Comparison of ENCODE assay signal across 9 cellular contexts in genomic region chr9:5459289-5459829, GRCh38. TPM values are rescaled to one million over a fixed set of nuclear protein-coding genes. Genes with fewer than 3 reads are reported as not detected.
DNase-seq lines count a peak whose midpoint lies in the region; ATAC-seq and TF ChIP-seq lines count a peak whose summit lies in the region.
"Had no signal": no experiment of that assay in that cellular context is flagged by ENCODE, and none has a peak within 500 bp of the region (broad histone marks: within the 10 kb centered on the region; RNA-seq: fewer than 3 reads in every experiment).

No MANE protein-coding gene starts in this region.

- CTCF ChIA-PET in HEK293T (lab: Yijun Ruan, JAX), result no interaction called here

- no peak overlapping the region for H3K4me3 ChIP-seq in Karpas-422 (ENCODE audit: low read length)

- no peak overlapping the region for H3K4me2 ChIP-seq in Karpas-422 (ENCODE audit: low read depth, low read length, poor library complexity, severe bottlenecking)

- POLR2A ChIA-PET in HEK293T (lab: Yijun Ruan, JAX), result no interaction called here

- H3K79me2 ChIP-seq in Karpas-422 (ENCODE audit: low read length), result no peaks in the 10 kb centered on the region

- DNase-seq in AG08395 (ENCODE audit: low spot score), result peak; percentile 30
- peak; percentile 27 for DNase-seq in activated naive CD8-positive, alpha-beta T cell treated with anti-CD3 and anti-CD28 coated beads for 36 hours
- no peak for DNase-seq in HEK293T (ENCODE audit: extremely low spot score)
- no peak for DNase-seq in Karpas-422
- no peak for DNase-seq in NCI-H1436 treated with DMSO at 0.1 percent for 48 hours (lab: John Stamatoyannopoulos, UW)
- no peak for DNase-seq in SIG-M5 (lab: John Stamatoyannopoulos, UW)
- DNase-seq: DMS79 had no signal

- H3K9me3 Mint-ChIP-seq in activated naive CD8-positive, alpha-beta T cell treated with anti-CD3 and anti-CD28 coated beads for 36 hours, result peaks cover 5% of the 10 kb centered on the region

- no peaks in the 10 kb centered on the region for H4K20me1 ChIP-seq in Karpas-422 (ENCODE audit: insufficient read depth, low read depth, low read length)

- peak overlapping the region; percentile 65 for H3K27ac Mint-ChIP-seq in activated naive CD8-positive, alpha-beta T cell treated with anti-CD3 and anti-CD28 coated beads for 36 hours

- H3K36me3 Mint-ChIP-seq in activated naive CD8-positive, alpha-beta T cell treated with anti-CD3 and anti-CD28 coated beads for 36 hours, result peaks cover 71% of the 10 kb centered on the region

- H3K27me3 Mint-ChIP-seq in activated naive CD8-positive, alpha-beta T cell treated with anti-CD3 and anti-CD28 coated beads for 36 hours, result no peaks in the 10 kb centered on the region

- peaks cover 63% of the 10 kb centered on the region for H3K4me1 Mint-ChIP-seq in activated naive CD8-positive, alpha-beta T cell treated with anti-CD3 and anti-CD28 coated beads for 36 hours

- no peak overlapping the region for H3K9ac ChIP-seq in Karpas-422 (ENCODE audit: low read length)

- H3K4me3 Mint-ChIP-seq in activated naive CD8-positive, alpha-beta T cell treated with anti-CD3 and anti-CD28 coated beads for 36 hours, result peak overlapping the region; percentile 11

- H2AFZ ChIP-seq in Karpas-422 (ENCODE audit: low read length), result no peak overlapping the region

- no peaks in the 10 kb centered on the region for H3K9me2 ChIP-seq in Karpas-422 (replicated peaks; ENCODE audit: insufficient read depth, low read length)

- no peaks in the 10 kb centered on the region for H3K9me3 ChIP-seq in Karpas-422 (ENCODE audit: low read length)

- H3K27me3 ChIP-seq in Karpas-422 (ENCODE audit: low read length), result no peaks in the 10 kb centered on the region

- H3K27ac ChIP-seq in Karpas-422 (ENCODE audit: low read length), result no peak overlapping the region

- H3K4me1 ChIP-seq in Karpas-422 (ENCODE audit: low read length), result peaks cover 26% of the 10 kb centered on the region

- H3K36me3 ChIP-seq in Karpas-422 (ENCODE audit: insufficient read depth, low read length), result no peaks in the 10 kb centered on the region

- ATAC-seq in GM19324 (IDR thresholded peaks at IDR 0.05; ENCODE audit: low FRiP score, unreplicated experiment) (peak; percentile 43), HG03139 (IDR thresholded peaks at IDR 0.05; ENCODE audit: unreplicated experiment) (peak; percentile 54)

TF ChIP-seq in HEK293T, 16 proteins besides CTCF, POLR2A, EP300 and RAD21:
- TF ChIP-seq ELF4 (IDR thresholded peaks at IDR 0.05) (no peak), FOXM1 (IDR thresholded peaks at IDR 0.05; ENCODE audit: borderline replicate concordance) (no peak), LEF1 (IDR thresholded peaks at IDR 0.05; ENCODE audit: borderline replicate concordance) (no peak), L3MBTL2 (conservative IDR thresholded peaks at IDR 0.05) (no peak), PKNOX1 (IDR thresholded peaks at IDR 0.05) (no peak), CTBP1 (IDR thresholded peaks at IDR 0.05; ENCODE audit: borderline replicate concordance) (no peak), SP1 (IDR thresholded peaks at IDR 0.05) (no peak), HDGF (IDR thresholded peaks at IDR 0.05; ENCODE audit: borderline replicate concordance) (no peak), ARNT (IDR thresholded peaks at IDR 0.05) (no peak), ZNF384 (IDR thresholded peaks at IDR 0.05) (no peak), TARDBP (IDR thresholded peaks at IDR 0.05) (no peak), NFRKB (IDR thresholded peaks at IDR 0.05) (no peak), BHLHE40 (IDR thresholded peaks at IDR 0.05; ENCODE audit: borderline replicate concordance) (no peak), SUZ12 (IDR thresholded peaks at IDR 0.05) (no peak), FOXA1 (IDR thresholded peaks at IDR 0.05) (no peak), FOXK2 (IDR thresholded peaks at IDR 0.05) (no peak)

RNA-seq across cellular contexts. Expression of gene CD274, which starts 9.0 kb away (rescaled TPM):
- 10 to 100 TPM; 22.0 to 24.6 TPM for total RNA-seq in activated naive CD8-positive, alpha-beta T cell treated with anti-CD3 and anti-CD28 coated beads for 36 hours
- total RNA-seq in Karpas-422 (2014; rRNA removed; shearing (Covaris generic); ENCODE audit: low replicate concordance), result 0.11 and 0.29 TPM in 2 replicates

RNA-seq across cellular contexts. Expression of gene PLGRKT, which starts 21.6 kb away (rescaled TPM):
- total RNA-seq in activated naive CD8-positive, alpha-beta T cell treated with anti-CD3 and anti-CD28 coated beads for 36 hours, result 10 to 100 TPM; 27.3 to 27.5 TPM
- 18.7 and 53.1 TPM in 2 replicates for total RNA-seq in Karpas-422 (2014; rRNA removed; shearing (Covaris generic); ENCODE audit: low replicate concordance)

RNA-seq across cellular contexts. Expression of gene PDCD1LG2, which starts 51.0 kb away (rescaled TPM):
- under 1 TPM in 1 of 2 experiments, not detected in 1; 0.08 TPM for total RNA-seq in activated naive CD8-positive, alpha-beta T cell treated with anti-CD3 and anti-CD28 coated beads for 36 hours
- total RNA-seq in Karpas-422 (2014; rRNA removed; shearing (Covaris generic); ENCODE audit: low replicate concordance), result not detected in 2 replicates

Comparison
In these comparisons a context has a peak if more than half of its experiments do, and no peak if none do; other contexts are left out.
1. DNase-seq: peak in AG08395 (single experiment) and activated naive CD8-positive, alpha-beta T cell treated with anti-CD3 and anti-CD28 coated beads for 36 hours (single experiment); none in HEK293T (single experiment), Karpas-422 (single experiment), NCI-H1436 treated with DMSO at 0.1 percent for 48 hours (single experiment) and SIG-M5 (single experiment).
2. RNA of gene CD274, which starts 9.0 kb away (total RNA-seq): 22.0 to 24.6 TPM in activated naive CD8-positive, alpha-beta T cell treated with anti-CD3 and anti-CD28 coated beads for 36 hours; 0.11 to 0.29 TPM in Karpas-422; every median in the first group is over 10 times any median in the second.